ENCODE assay signal across 1 cellular context in the genomic region with DNA sequence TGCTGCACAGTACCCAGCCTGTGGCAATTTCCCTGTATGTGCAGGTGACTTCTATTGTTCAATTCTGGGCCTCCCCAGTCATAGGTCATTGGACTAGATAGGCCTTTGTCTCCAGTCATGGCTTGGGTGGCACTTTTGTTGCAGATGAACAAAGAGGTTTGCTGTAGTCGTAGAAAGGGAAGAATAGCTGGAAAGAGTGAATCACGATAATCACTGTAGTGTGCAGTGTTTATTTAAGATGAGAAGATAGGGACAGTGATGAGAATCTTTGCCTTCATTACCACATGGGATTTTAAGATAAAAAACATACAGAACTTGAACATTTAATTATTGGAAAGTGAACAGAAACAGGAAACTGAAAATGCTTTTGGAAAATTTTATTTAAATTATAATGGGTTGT.
A peak's percentile ranks its signal among the peaks of the same experiment; 100 is the strongest.
TF ChIP-seq lines count a peak whose summit lies in the region.

No MANE protein-coding gene starts in this region.

TF ChIP-seq in SK-N-SH, 30 proteins besides CTCF, POLR2A, EP300 and RAD21 (continued from another document):
- TF ChIP-seq CHD2 (IDR thresholded peaks at IDR 0.05; ENCODE audit: low read length, partially characterized antibody), result peak; percentile 38
